Comparison of ENCODE assay signal across 16 cellular contexts in the genomic region with DNA sequence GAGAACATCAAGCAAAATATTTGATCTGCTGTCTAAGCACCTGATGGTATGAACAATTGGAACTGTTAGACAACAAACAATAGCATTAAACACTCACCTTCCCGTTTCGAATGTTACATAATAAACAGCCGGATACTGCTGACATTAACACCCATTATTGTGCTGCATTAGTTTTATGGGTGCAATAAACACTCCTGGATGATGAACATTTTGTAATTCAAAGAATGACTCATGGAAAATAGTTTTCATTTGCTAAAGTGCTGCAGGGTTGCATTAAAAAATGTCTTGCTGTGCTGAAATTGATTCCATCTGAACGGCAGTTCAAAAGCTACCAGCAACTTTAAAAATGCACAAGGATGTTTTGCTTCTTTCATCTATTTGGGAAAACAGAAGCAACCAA.
A peak's percentile ranks its signal among the peaks of the same experiment; 100 is the strongest.
DNase-seq lines count a peak whose midpoint lies in the region; ATAC-seq and TF ChIP-seq lines count a peak whose summit lies in the region.
"Had no signal": no experiment of that assay in that cellular context is flagged by ENCODE, and none has a peak within 500 bp of the region (broad histone marks: within the 10 kb centered on the region; RNA-seq: fewer than 3 reads in every experiment).

No MANE protein-coding gene starts in this region.

- CTCF ChIA-PET in SK-N-SH (lab: Yijun Ruan, JAX), result interaction anchor here (1.0 to 2.0 kb wide), 2 partner anchors 20 to 109 kb away, joined by 3 to 8 read pairs; no protein-coding TSS in a partner anchor

- H2AFZ ChIP-seq in SK-N-SH (ENCODE audit: low read depth), result no peak overlapping the region

- H4K20me1 ChIP-seq in SK-N-SH (ENCODE audit: insufficient read depth), result no peaks in the 10 kb centered on the region

- no peak overlapping the region for H3K4me3 ChIP-seq in SK-N-SH (ENCODE audit: low read depth in 2 of 2, low read length in 1 of 2)
- peak overlapping the region; percentile 9 for H3K4me3 ChIP-seq in endocrine pancreas (ENCODE audit: control insufficient read depth, insufficient read depth, low read length)
- no peak overlapping the region for H3K4me3 ChIP-seq in Peyer's patch
- H3K4me3 ChIP-seq: ovary, SJSA1 had no signal

- POLR2A ChIA-PET in SK-N-SH (lab: Yijun Ruan, JAX), result no interaction called here

- WGBS in SK-N-SH (ENCODE audit: low lambda C conversion rate), result 44% methylated on average over 4 of the region's 4 CpGs

- no peaks in the 10 kb centered on the region for H3K79me2 ChIP-seq in SK-N-SH (ENCODE audit: insufficient read depth)

- no peak overlapping the region for H3K4me2 ChIP-seq in SK-N-SH

- DNase-seq in SK-N-SH (no peak), NCI-H345 treated with DMSO at 0.1 percent for 48 hours (lab: John Stamatoyannopoulos, UW; ENCODE audit: unreplicated experiment) (peak; percentile 16), Peyer's patch (no peak), T-helper 1 cell (no peak)
- DNase-seq: activated naive CD4-positive, alpha-beta T cell treated with anti-CD3 and anti-CD28 coated beads, Interleukin-2, amount 50 U/mL, for 16 hours; DMS79 treated with DMSO at 0.1 percent for 48 hours; Kasumi-1; midbrain; NCI-H526; ovary; stimulated activated CD4-positive, alpha-beta T cell treated with anti-CD3 and anti-CD28 coated beads, Interleukin-15, amount 100 ng/mL, for 24 hours had no signal

- no peak for TF ChIP-seq POLR2A in Peyer's patch (IDR thresholded peaks at IDR 0.05)

- no peaks in the 10 kb centered on the region for H3K9me2 ChIP-seq in SK-N-SH

- H3K4me1 ChIP-seq in SK-N-SH (ENCODE audit: control insufficient read depth in 1 of 2, insufficient read depth in 2 of 2, low read depth in 1 of 2, low read length in 1 of 2) (peaks cover 0 to 17% of the 10 kb centered on the region in 2 experiments; a peak in 2 of 4 replicates), endocrine pancreas (ENCODE audit: control insufficient read depth, insufficient read depth, low read length) (peaks cover 11% of the 10 kb centered on the region), Peyer's patch (peaks cover 0 to 6% (median 0%) of the 10 kb centered on the region in 4 donors)

- TF ChIP-seq EP300 in SK-N-SH (IDR thresholded peaks at IDR 0.05; ENCODE audit: borderline replicate concordance in 1 of 2, low read depth in 1 of 2, low read length in 1 of 2), result no peak

- no peak for TF ChIP-seq RAD21 in SK-N-SH (IDR thresholded peaks at IDR 0.05; ENCODE audit: low read length)

- H3F3A ChIP-seq in SK-N-SH (replicated peaks; ENCODE audit: insufficient read depth), result no peaks in the 10 kb centered on the region

- ATAC-seq in SK-N-SH treated with all-trans-retinoic acid at 6 μM for 48 hours (no peak), HG02981 (IDR thresholded peaks at IDR 0.05; ENCODE audit: unreplicated experiment) (no peak), HG03565 (IDR thresholded peaks at IDR 0.05; ENCODE audit: unreplicated experiment) (no peak)

- H3K9ac ChIP-seq in SK-N-SH, result no peak overlapping the region
- no peak overlapping the region for H3K9ac ChIP-seq in endocrine pancreas (ENCODE audit: control insufficient read depth, insufficient read depth, low read length)

- H3K27ac ChIP-seq in SK-N-SH (ENCODE audit: low read depth in 2 of 2, low read length in 1 of 2), result peak overlapping the region in 1 of 2 experiments; percentile 81; a peak in 2 of 4 replicates
- peak overlapping the region in 2 of 4 donors; percentile 17 to 18 for H3K27ac ChIP-seq in Peyer's patch
- H3K27ac ChIP-seq: ovary, SJSA1 had no signal

- H3K36me3 ChIP-seq in SK-N-SH (replicated peaks in 1 of 2; ENCODE audit: control insufficient read depth in 1 of 2, insufficient read depth in 2 of 2, low read length in 1 of 2), result no peaks in the 10 kb centered on the region
- no peaks in the 10 kb centered on the region for H3K36me3 ChIP-seq in endocrine pancreas (ENCODE audit: control insufficient read depth, insufficient read depth, low read length)
- H3K36me3 ChIP-seq in Peyer's patch, result no peaks in the 10 kb centered on the region
- H3K36me3 ChIP-seq: ovary, SJSA1 had no signal

- TF ChIP-seq CTCF in SK-N-SH (IDR thresholded peaks at IDR 0.05), result no peak
- TF ChIP-seq CTCF in Peyer's patch (IDR thresholded peaks at IDR 0.05), result no peak

- no peaks in the 10 kb centered on the region for H3K27me3 ChIP-seq in SK-N-SH (ENCODE audit: insufficient read depth)
- no peaks in the 10 kb centered on the region for H3K27me3 ChIP-seq in endocrine pancreas (ENCODE audit: control insufficient read depth, insufficient read depth, low read length)
- no peaks in the 10 kb centered on the region for H3K27me3 ChIP-seq in Peyer's patch
- H3K27me3 ChIP-seq: ovary, SJSA1 had no signal

- H3K9me3 ChIP-seq in SK-N-SH (no peaks in the 10 kb centered on the region), endocrine pancreas (ENCODE audit: control insufficient read depth, low read length) (no peaks in the 10 kb centered on the region), Peyer's patch (no peaks in the 10 kb centered on the region)
- H3K9me3 ChIP-seq: ovary, SJSA1 had no signal

TF ChIP-seq in SK-N-SH treated with all-trans-retinoic acid at 6 μM for 48 hours, 23 proteins besides CTCF, POLR2A, EP300 and RAD21:
- TF ChIP-seq ZNF70 (CRISPR knock-in tag; IDR thresholded peaks at IDR 0.05) (no peak), TCF4 (CRISPR knock-in tag; IDR thresholded peaks at IDR 0.05; ENCODE audit: borderline replicate concordance) (0 out of 2 replicates have a peak, but pooled peaks have one; percentile 4)

TF ChIP-seq in SK-N-SH, 30 proteins besides CTCF, POLR2A, EP300 and RAD21:
- no peak for TF ChIP-seq JUND (IDR thresholded peaks at IDR 0.05)
- TF ChIP-seq SIN3A (IDR thresholded peaks at IDR 0.05; ENCODE audit: borderline replicate concordance, low read depth, low read length), result no peak
- no peak for TF ChIP-seq POLR2AphosphoS5 (IDR thresholded peaks at IDR 0.05; ENCODE audit: low read depth, low read length)
- TF ChIP-seq NRF1 (IDR thresholded peaks at IDR 0.05; ENCODE audit: low read depth, low read length), result no peak
- TF ChIP-seq USF2 (IDR thresholded peaks at IDR 0.05; ENCODE audit: borderline replicate concordance, low read depth, low read length), result no peak
- TF ChIP-seq GABPA (IDR thresholded peaks at IDR 0.05; ENCODE audit: low read depth), result no peak
- no peak for TF ChIP-seq TAF1 (IDR thresholded peaks at IDR 0.05; ENCODE audit: borderline replicate concordance, low read depth, low read length)
- TF ChIP-seq MAX (IDR thresholded peaks at IDR 0.05; ENCODE audit: low read depth), result no peak
- no peak for TF ChIP-seq TCF12 (IDR thresholded peaks at IDR 0.05)
- TF ChIP-seq NFIC (IDR thresholded peaks at IDR 0.05; ENCODE audit: borderline replicate concordance), result no peak
- no peak for TF ChIP-seq RCOR1 (IDR thresholded peaks at IDR 0.05; ENCODE audit: low read length)
- no peak for TF ChIP-seq IRF3 (IDR thresholded peaks at IDR 0.05; ENCODE audit: low read depth, low read length)
